8 cellular contexts compared by ENCODE assay signal in the genomic region with DNA sequence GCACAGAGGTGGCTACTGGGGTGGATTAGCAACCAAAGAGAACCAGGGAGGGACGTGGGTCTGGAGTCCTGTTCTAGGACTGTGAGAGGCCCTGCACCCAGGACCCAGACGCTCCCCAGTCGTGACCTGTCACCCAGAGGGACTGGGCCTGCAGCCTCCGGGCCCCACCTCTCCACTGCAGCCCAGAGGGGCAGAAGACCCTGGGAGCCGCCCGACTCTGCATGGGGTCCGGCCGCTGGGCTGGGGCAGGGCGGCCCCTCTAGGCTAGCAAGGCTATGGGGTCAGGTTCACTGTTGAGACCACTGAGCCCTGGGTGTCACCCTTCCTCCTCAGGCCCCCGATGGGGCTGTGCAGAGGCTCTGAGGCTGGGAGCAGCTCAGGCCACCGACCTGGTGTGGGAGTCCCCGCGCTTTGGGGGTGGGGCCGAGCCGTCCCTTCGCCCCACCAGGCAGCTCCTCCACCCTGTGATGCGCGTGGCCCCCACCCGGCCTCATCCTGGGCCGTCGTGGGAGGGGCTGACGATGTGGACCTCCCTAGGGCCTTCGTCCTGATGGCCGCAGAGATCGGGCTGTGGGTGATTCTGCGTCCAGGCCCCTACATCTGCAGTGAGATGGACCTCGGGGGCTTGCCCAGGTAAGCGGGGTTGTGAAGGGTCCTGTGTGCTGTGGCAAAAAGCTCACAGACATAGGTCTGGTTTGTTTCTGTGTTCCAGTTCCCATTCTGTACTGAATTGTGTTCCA. TPM values are rescaled to one million over a fixed set of nuclear protein-coding genes. Genes with fewer than 3 reads are reported as not detected.
DNase-seq lines count a peak whose midpoint lies in the region; ATAC-seq lines count a peak whose summit lies in the region.
"Not testable (repeated sequence)": the region's sequence is repeated elsewhere in the genome, so short reads cannot be mapped to it uniquely, and the experiment has no call there.
"Had no signal": no experiment of that assay in that cellular context is flagged by ENCODE, and none has a peak within 500 bp of the region (broad histone marks: within the 10 kb centered on the region; RNA-seq: fewer than 3 reads in every experiment).

No MANE protein-coding gene starts in this region.

- peak overlapping the region; percentile 51 for H3K27ac Mint-ChIP-seq in T-helper 17 cell
- H3K27ac Mint-ChIP-seq in central memory CD8-positive, alpha-beta T cell (ENCODE audit: low read depth): peak overlapping the region; percentile 73
- not testable (repeated sequence) for H3K27ac Mint-ChIP-seq in natural killer cell treated with Interleukin-12 subunit alpha and Interleukin-12 subunit beta and Interleukin-15 and Interleukin-18, amount 100 ng/mL, for 72 hours; stimulated activated naive CD8-positive, alpha-beta T cell treated with anti-CD3 and anti-CD28 coated beads, Interleukin-15, amount 100 ng/mL, for 72 hours

- not testable (repeated sequence) for H3K27me3 ChIP-seq in aorta (ENCODE audit: control insufficient read depth in 1 of 2, insufficient read depth in 2 of 2, low read length in 1 of 2)

- not testable (repeated sequence) for H3K4me3 Mint-ChIP-seq in T-helper 17 cell; central memory CD8-positive, alpha-beta T cell; natural killer cell treated with Interleukin-12 subunit alpha and Interleukin-12 subunit beta and Interleukin-15 and Interleukin-18, amount 100 ng/mL, for 72 hours; stimulated activated naive CD8-positive, alpha-beta T cell treated with anti-CD3 and anti-CD28 coated beads, Interleukin-15, amount 100 ng/mL, for 72 hours

- not testable (repeated sequence) for H3K36me3 Mint-ChIP-seq in T-helper 17 cell (ENCODE audit: low read depth); central memory CD8-positive, alpha-beta T cell (ENCODE audit: insufficient read depth); natural killer cell treated with Interleukin-12 subunit alpha and Interleukin-12 subunit beta and Interleukin-15 and Interleukin-18, amount 100 ng/mL, for 72 hours

- not testable (repeated sequence) for H3K9me3 Mint-ChIP-seq in central memory CD8-positive, alpha-beta T cell; natural killer cell treated with Interleukin-12 subunit alpha and Interleukin-12 subunit beta and Interleukin-15 and Interleukin-18, amount 100 ng/mL, for 72 hours; stimulated activated naive CD8-positive, alpha-beta T cell treated with anti-CD3 and anti-CD28 coated beads, Interleukin-15, amount 100 ng/mL, for 72 hours

- not testable (repeated sequence) for H3K4me1 Mint-ChIP-seq in T-helper 17 cell; stimulated activated naive CD8-positive, alpha-beta T cell treated with anti-CD3 and anti-CD28 coated beads, Interleukin-15, amount 100 ng/mL, for 72 hours
- peaks cover 19% of the 10 kb centered on the region for H3K4me1 Mint-ChIP-seq in central memory CD8-positive, alpha-beta T cell
- H3K4me1 Mint-ChIP-seq in natural killer cell treated with Interleukin-12 subunit alpha and Interleukin-12 subunit beta and Interleukin-15 and Interleukin-18, amount 100 ng/mL, for 72 hours (ENCODE audit: low read depth in 2 of 2): peaks cover 18 to 22% of the 10 kb centered on the region in 2 donors

- not testable (repeated sequence) for H3K4me3 ChIP-seq in aorta (ENCODE audit: low read length in 2 of 2)

- not testable (repeated sequence) for H3K9me3 ChIP-seq in T-helper 17 cell (ENCODE audit: control insufficient read depth, low read length, poor library complexity, severe bottlenecking); aorta (ENCODE audit: control insufficient read depth, low read length)

- not testable (repeated sequence) for H3K4me1 ChIP-seq in aorta (ENCODE audit: control insufficient read depth in 1 of 2, insufficient read depth in 2 of 2, low read length in 2 of 2)

- H3K36me3 ChIP-seq in aorta (ENCODE audit: control insufficient read depth in 1 of 2, insufficient read depth in 2 of 2, low read length in 1 of 2): not testable (repeated sequence)

- ATAC-seq in T-helper 17 cell; central memory CD8-positive, alpha-beta T cell (replicated peaks; ENCODE audit: extremely low read depth, poor library complexity, severe bottlenecking); left lobe of liver: not testable (repeated sequence)
- ATAC-seq in Right ventricle myocardium inferior (peak; percentile 33), aorta (ENCODE audit: low FRiP score) (peak; percentile 39)
- ATAC-seq in natural killer cell treated with Interleukin-12 subunit alpha and Interleukin-12 subunit beta and Interleukin-15 and Interleukin-18, amount 100 ng/mL, for 72 hours: peak; percentile 34 to 35
- peak; percentile 61 for ATAC-seq in stimulated activated naive CD8-positive, alpha-beta T cell treated with anti-CD3 and anti-CD28 coated beads, Interleukin-15, amount 100 ng/mL, for 72 hours

- DNase-seq in T-helper 17 cell; Right ventricle myocardium inferior (ENCODE audit: missing footprints); natural killer cell treated with Interleukin-12 subunit alpha and Interleukin-12 subunit beta and Interleukin-15 and Interleukin-18, amount 100 ng/mL, for 72 hours (ENCODE audit: low spot score); stimulated activated naive CD8-positive, alpha-beta T cell treated with anti-CD3 and anti-CD28 coated beads, Interleukin-15, amount 100 ng/mL, for 72 hours; aorta: not testable (repeated sequence)
- peak in 1 of 2 donors; percentile 9 for DNase-seq in central memory CD8-positive, alpha-beta T cell (ENCODE audit: low spot score in 2 of 2)
- peak; percentile 34 for DNase-seq in left lobe of liver (ENCODE audit: low spot score)

- WGBS in aorta, 2 donors: 87 to 89% methylated on average over 26 to 28 of the region's 28 CpGs

- H3K27ac ChIP-seq in aorta (ENCODE audit: low read depth in 1 of 2, low read length in 2 of 2): not testable (repeated sequence)

- not testable (repeated sequence) for H3K27me3 Mint-ChIP-seq in T-helper 17 cell; central memory CD8-positive, alpha-beta T cell; natural killer cell treated with Interleukin-12 subunit alpha and Interleukin-12 subunit beta and Interleukin-15 and Interleukin-18, amount 100 ng/mL, for 72 hours; stimulated activated naive CD8-positive, alpha-beta T cell treated with anti-CD3 and anti-CD28 coated beads, Interleukin-15, amount 100 ng/mL, for 72 hours

- intact Hi-C loops in Right ventricle myocardium inferior (cut with DNase I); aorta (cut with DNase I): not testable (repeated sequence)

RNA-seq across cellular contexts. Expression of a gene that starts 12.9 kb away (rescaled TPM):
- total RNA-seq in T-helper 17 cell: under 1 TPM; 0.37 to 0.73 TPM
- total RNA-seq in Right ventricle myocardium inferior: 0.32 TPM
- 0.48 TPM for total RNA-seq in left lobe of liver
- 10 to 100 TPM in 1 of 2 donors, 1 to 10 TPM in 1; 1.7 to 15.0 TPM for total RNA-seq in natural killer cell treated with Interleukin-12 subunit alpha and Interleukin-12 subunit beta and Interleukin-15 and Interleukin-18, amount 100 ng/mL, for 72 hours
- total RNA-seq in aorta: 1 to 10 TPM in 1 of 2 donors, under 1 TPM in 1; 0.94 to 1.5 TPM
- 1 to 10 TPM in 1 of 2 donors, not detected in 1; 2.2 TPM for polyA plus RNA-seq in aorta
- total RNA-seq: HFFc6 had no signal
